23 cellular contexts compared by ENCODE assay signal in the genomic region with DNA sequence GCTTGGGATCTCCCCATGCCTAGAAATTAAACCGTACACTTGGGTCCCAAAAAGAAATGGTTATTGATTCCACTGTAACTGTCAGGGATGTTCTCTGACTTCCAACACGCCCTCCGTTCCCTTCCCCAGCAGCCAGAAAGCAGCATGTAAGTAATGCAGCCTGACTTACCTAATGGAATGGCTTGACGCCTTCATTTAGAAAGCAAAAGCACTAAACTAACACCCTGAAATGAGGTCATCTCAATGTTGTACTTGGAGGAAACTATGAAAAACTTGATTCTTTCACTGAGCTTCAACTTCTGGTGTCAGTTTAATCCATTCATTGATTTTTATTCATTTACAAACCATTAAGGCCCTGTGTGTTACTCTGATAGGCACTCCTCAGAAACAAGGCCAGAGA.
A peak's percentile ranks its signal among the peaks of the same experiment; 100 is the strongest.
DNase-seq lines count a peak whose midpoint lies in the region; ATAC-seq, FAIRE-seq and TF ChIP-seq lines count a peak whose summit lies in the region.
"Had no signal": no experiment of that assay in that cellular context is flagged by ENCODE, and none has a peak within 500 bp of the region (broad histone marks: within the 10 kb centered on the region; RNA-seq: fewer than 3 reads in every experiment).

No MANE protein-coding gene starts in this region.

- in situ Hi-C loops in K562 (cut with MboI), result no loop called here

- no peak overlapping the region for H3K9ac ChIP-seq in K562 (ENCODE audit: insufficient read depth in 1 of 2, low read depth in 2 of 2, low read length in 2 of 2)
- H3K9ac ChIP-seq: BLaER1 treated with 17β-estradiol and CSF1 and Interleukin-3, amounts not matched to agents 10 nM and 100 nM had no signal

- H3K4me3 ChIP-seq in K562 (no peak overlapping the region), coronary artery (no peak overlapping the region)
- H3K4me3 ChIP-seq: A549; BLaER1 treated with 17β-estradiol and CSF1 and Interleukin-3, amounts not matched to agents 10 nM and 100 nM had no signal

- H3K9me3 Mint-ChIP-seq in activated CD4-positive, alpha-beta T cell treated with anti-CD3 and anti-CD28 coated beads for 36 hours (ENCODE audit: low read depth), result no peaks in the 10 kb centered on the region
- no peaks in the 10 kb centered on the region for H3K9me3 Mint-ChIP-seq in activated CD4-positive, alpha-beta T cell treated with anti-CD3 and anti-CD28 coated beads, Interleukin-2, amount 10 ng/mL, durations not matched to agents 24 days and 14 days
- H3K9me3 Mint-ChIP-seq: CD4-positive, alpha-beta T cell; CD8-positive, alpha-beta T cell had no signal

- no TSS peak for BruUV-seq in K562 (replicated peaks; lab: Mats Ljungman, UMichigan)

- H3K4me3 Mint-ChIP-seq in activated CD4-positive, alpha-beta T cell treated with anti-CD3 and anti-CD28 coated beads for 36 hours, result no peak overlapping the region
- no peak overlapping the region for H3K4me3 Mint-ChIP-seq in activated CD4-positive, alpha-beta T cell treated with anti-CD3 and anti-CD28 coated beads, Interleukin-2, amount 10 ng/mL, durations not matched to agents 24 days and 14 days
- H3K4me3 Mint-ChIP-seq: B cell; CD4-positive, alpha-beta T cell; CD8-positive, alpha-beta T cell had no signal

- H2AFZ ChIP-seq in K562 (ENCODE audit: low read depth, low read length), result peak overlapping the region; percentile 5; the same call in 1 of the 2 replicates

- DNase-seq in activated CD4-positive, alpha-beta T cell treated with anti-CD3 and anti-CD28 coated beads for 36 hours, result no peak
- no peak for DNase-seq in activated CD4-positive, alpha-beta T cell treated with anti-CD3 and anti-CD28 coated beads, Interleukin-2, amount 10 ng/mL, durations not matched to agents 24 days and 14 days
- DNase-seq in K562 (ENCODE audit: extremely low read depth in 1 of 4, low spot score in 3 of 4), result no peak
- no peak for DNase-seq in coronary artery (ENCODE audit: low spot score)
- DNase-seq in frontal cortex (ENCODE audit: low spot score in 2 of 2), result no peak
- DNase-seq: AML-193; Caco-2; Calu3; CD4-positive, alpha-beta T cell; CD8-positive, alpha-beta T cell; DMS79 treated with DMSO at 0.1 percent for 48 hours; GF-D8 had no signal

- H3K27me3 Mint-ChIP-seq in activated CD4-positive, alpha-beta T cell treated with anti-CD3 and anti-CD28 coated beads for 36 hours, result peaks cover 4% of the 10 kb centered on the region
- H3K27me3 Mint-ChIP-seq in activated CD4-positive, alpha-beta T cell treated with anti-CD3 and anti-CD28 coated beads, Interleukin-2, amount 10 ng/mL, durations not matched to agents 24 days and 14 days, result peaks cover 8% of the 10 kb centered on the region
- H3K27me3 Mint-ChIP-seq: B cell; CD4-positive, alpha-beta T cell had no signal

- peaks cover 0 to 5% of the 10 kb centered on the region in 2 experiments; a peak in 2 of 5 replicates for H3K4me1 ChIP-seq in K562 (replicated peaks in 1 of 2; ENCODE audit: control insufficient read depth in 2 of 2, insufficient read depth in 2 of 2, low read length in 2 of 2)
- H3K4me1 ChIP-seq: BLaER1 treated with 17β-estradiol and CSF1 and Interleukin-3, amounts not matched to agents 10 nM and 100 nM; Caco-2 had no signal

- no peaks in the 10 kb centered on the region for H3K4me1 Mint-ChIP-seq in activated CD4-positive, alpha-beta T cell treated with anti-CD3 and anti-CD28 coated beads for 36 hours
- no peaks in the 10 kb centered on the region for H3K4me1 Mint-ChIP-seq in activated CD4-positive, alpha-beta T cell treated with anti-CD3 and anti-CD28 coated beads, Interleukin-2, amount 10 ng/mL, durations not matched to agents 24 days and 14 days
- H3K4me1 Mint-ChIP-seq: B cell had no signal

- H3K27me3 ChIP-seq in K562 (ENCODE audit: control insufficient read depth in 2 of 2, insufficient read depth in 2 of 2, low read length in 2 of 2), result no peaks in the 10 kb centered on the region
- H3K27me3 ChIP-seq: BLaER1 treated with 17β-estradiol and CSF1 and Interleukin-3, amounts not matched to agents 10 nM and 100 nM had no signal

- CTCF ChIA-PET in activated CD4-positive, alpha-beta T cell treated with anti-CD3 and anti-CD28 coated beads for 36 hours (lab: Charles Lee), result interaction anchor here (1.0 kb wide), 1 partner anchor 11 kb away, joined by 4 read pairs; no protein-coding TSS in a partner anchor
- CTCF ChIA-PET in K562 (lab: Yijun Ruan, JAX; ENCODE audit: low intra/inter-chr PET ratio), result no interaction called here

- no peak for TF ChIP-seq POLR2A in K562 (conservative IDR thresholded peaks at IDR 0.05)

- POLR2A ChIA-PET in activated CD4-positive, alpha-beta T cell treated with anti-CD3 and anti-CD28 coated beads for 36 hours (lab: Charles Lee), result no interaction called here
- POLR2A ChIA-PET in K562 (lab: Yijun Ruan, JAX), result interaction anchor here (0.6 kb wide), 1 partner anchor 698 kb away, joined by 5 read pairs; no protein-coding TSS in a partner anchor

- no peaks in the 10 kb centered on the region for H3K36me3 ChIP-seq in K562 (ENCODE audit: control insufficient read depth, insufficient read depth, low read length)
- H3K36me3 ChIP-seq: BLaER1 treated with 17β-estradiol and CSF1 and Interleukin-3, amounts not matched to agents 10 nM and 100 nM had no signal

- TF ChIP-seq CTCF in K562 (IDR thresholded peaks at IDR 0.05 in 2 of 3, conservative IDR thresholded peaks at IDR 0.05 in 1 of 3; ENCODE audit: insufficient read depth in 2 of 3, low read depth in 1 of 3, low read length in 3 of 3), result no peak
- TF ChIP-seq CTCF in coronary artery (IDR thresholded peaks at IDR 0.05), result no peak

- no peaks in the 10 kb centered on the region for H3K9me1 ChIP-seq in K562 (ENCODE audit: control insufficient read depth, insufficient read depth, low read length)

- no peaks in the 10 kb centered on the region for H3K9me3 ChIP-seq in K562 (replicated peaks; ENCODE audit: control insufficient read depth, insufficient read depth, low read depth, low read length)
- H3K9me3 ChIP-seq: A549; BLaER1 treated with 17β-estradiol and CSF1 and Interleukin-3, amounts not matched to agents 10 nM and 100 nM had no signal

- H4K20me1 ChIP-seq in K562 (replicated peaks; ENCODE audit: control insufficient read depth, insufficient read depth, low read length), result no peaks in the 10 kb centered on the region
- H4K20me1 ChIP-seq: BLaER1 treated with 17β-estradiol and CSF1 and Interleukin-3, amounts not matched to agents 10 nM and 100 nM had no signal

- 76% methylated on average over 4 of the region's 4 CpGs for WGBS in K562 (ENCODE audit: insufficient coverage, low coverage, missing lambda C conversion rate)

- H3K27ac ChIP-seq in K562 (ENCODE audit: extremely low read depth, low read depth, low read length) (no peak overlapping the region), coronary artery (no peak overlapping the region)
- H3K27ac ChIP-seq: 22Rv1; A549; BLaER1 treated with 17β-estradiol and CSF1 and Interleukin-3, amounts not matched to agents 10 nM and 100 nM; C4-2B had no signal

- no peaks in the 10 kb centered on the region for H3K36me3 Mint-ChIP-seq in activated CD4-positive, alpha-beta T cell treated with anti-CD3 and anti-CD28 coated beads for 36 hours (ENCODE audit: low read depth)
- no peaks in the 10 kb centered on the region for H3K36me3 Mint-ChIP-seq in activated CD4-positive, alpha-beta T cell treated with anti-CD3 and anti-CD28 coated beads, Interleukin-2, amount 10 ng/mL, durations not matched to agents 24 days and 14 days (ENCODE audit: low read depth)
- H3K36me3 Mint-ChIP-seq: CD8-positive, alpha-beta T cell had no signal

- H3K4me2 ChIP-seq in K562 (ENCODE audit: insufficient read depth, low read length), result no peak overlapping the region
- H3K4me2 ChIP-seq: A549; BLaER1 treated with 17β-estradiol and CSF1 and Interleukin-3, amounts not matched to agents 10 nM and 100 nM had no signal

- no peak for TF ChIP-seq RAD21 in K562 (CRISPR knock-in tag; conservative IDR thresholded peaks at IDR 0.05 in 1 of 2, IDR thresholded peaks at IDR 0.05 in 1 of 2)

- H3K27ac Mint-ChIP-seq in activated CD4-positive, alpha-beta T cell treated with anti-CD3 and anti-CD28 coated beads for 36 hours, result peak overlapping the region; percentile 0
- no peak overlapping the region for H3K27ac Mint-ChIP-seq in activated CD4-positive, alpha-beta T cell treated with anti-CD3 and anti-CD28 coated beads, Interleukin-2, amount 10 ng/mL, durations not matched to agents 24 days and 14 days
- H3K27ac Mint-ChIP-seq: B cell; CD4-positive, alpha-beta T cell; CD8-positive, alpha-beta T cell had no signal

- TF ChIP-seq EP300 in K562 (IDR thresholded peaks at IDR 0.05; ENCODE audit: low read length), result no peak

- no peaks in the 10 kb centered on the region for H3K79me2 ChIP-seq in K562 (ENCODE audit: control insufficient read depth, insufficient read depth, low read length)

- FAIRE-seq in K562 (lab: Jason Lieb, UNC) (no peak), frontal cortex (lab: Jason Lieb, UNC) (no peak)
- FAIRE-seq: A549, D721Med, G401.6, GM12891, GM19239 had no signal

- no peak for ATAC-seq in activated CD4-positive, alpha-beta T cell treated with anti-CD3 and anti-CD28 coated beads for 36 hours
- ATAC-seq in HG02885 (IDR thresholded peaks at IDR 0.05; ENCODE audit: poor library complexity, unreplicated experiment) (peak; percentile 44), K562 (no peak), GM18511 (IDR thresholded peaks at IDR 0.05; ENCODE audit: unreplicated experiment) (no peak)
- ATAC-seq: A549; CD8-positive, alpha-beta T cell had no signal

- intact Hi-C loops in activated CD4-positive, alpha-beta T cell treated with anti-CD3 and anti-CD28 coated beads for 36 hours (cut with DNase I, micrococcal nuclease), result no loop called here
- intact Hi-C loops in activated CD4-positive, alpha-beta T cell treated with anti-CD3 and anti-CD28 coated beads, Interleukin-2, amount 10 ng/mL, durations not matched to agents 24 days and 14 days (cut with micrococcal nuclease), result no loop called here
- intact Hi-C loops in K562 (cut with micrococcal nuclease), result no loop called here

TF ChIP-seq in K562, 482 proteins besides CTCF, POLR2A, EP300 and RAD21 (continues in another document):
- TF ChIP-seq GABPB1 (CRISPR knock-in tag; IDR thresholded peaks at IDR 0.05) (no peak), ZKSCAN8 (CRISPR knock-in tag; IDR thresholded peaks at IDR 0.05) (no peak), PRPF4 (IDR thresholded peaks at IDR 0.05; ENCODE audit: insufficient read depth, low read depth, low read length, poor library complexity, severe bottlenecking) (no peak), ZNF133 (CRISPR knock-in tag; IDR thresholded peaks at IDR 0.05) (no peak), E2F3 (CRISPR knock-in tag; IDR thresholded peaks at IDR 0.05) (no peak), TAF7 (tag; IDR thresholded peaks at IDR 0.05) (no peak), ZNF695 (CRISPR knock-in tag; IDR thresholded peaks at IDR 0.05) (no peak), HNRNPH1 (optimal IDR thresholded peaks at IDR 0.05; ENCODE audit: low read depth, low read length) (no peak), PCBP1 (IDR thresholded peaks at IDR 0.05; ENCODE audit: low read depth, low read length, poor library complexity, severe bottlenecking) (no peak), ARID2 (IDR thresholded peaks at IDR 0.05) (no peak)
